Comparison of ENCODE assay signal across 2 cellular contexts in the genomic region with DNA sequence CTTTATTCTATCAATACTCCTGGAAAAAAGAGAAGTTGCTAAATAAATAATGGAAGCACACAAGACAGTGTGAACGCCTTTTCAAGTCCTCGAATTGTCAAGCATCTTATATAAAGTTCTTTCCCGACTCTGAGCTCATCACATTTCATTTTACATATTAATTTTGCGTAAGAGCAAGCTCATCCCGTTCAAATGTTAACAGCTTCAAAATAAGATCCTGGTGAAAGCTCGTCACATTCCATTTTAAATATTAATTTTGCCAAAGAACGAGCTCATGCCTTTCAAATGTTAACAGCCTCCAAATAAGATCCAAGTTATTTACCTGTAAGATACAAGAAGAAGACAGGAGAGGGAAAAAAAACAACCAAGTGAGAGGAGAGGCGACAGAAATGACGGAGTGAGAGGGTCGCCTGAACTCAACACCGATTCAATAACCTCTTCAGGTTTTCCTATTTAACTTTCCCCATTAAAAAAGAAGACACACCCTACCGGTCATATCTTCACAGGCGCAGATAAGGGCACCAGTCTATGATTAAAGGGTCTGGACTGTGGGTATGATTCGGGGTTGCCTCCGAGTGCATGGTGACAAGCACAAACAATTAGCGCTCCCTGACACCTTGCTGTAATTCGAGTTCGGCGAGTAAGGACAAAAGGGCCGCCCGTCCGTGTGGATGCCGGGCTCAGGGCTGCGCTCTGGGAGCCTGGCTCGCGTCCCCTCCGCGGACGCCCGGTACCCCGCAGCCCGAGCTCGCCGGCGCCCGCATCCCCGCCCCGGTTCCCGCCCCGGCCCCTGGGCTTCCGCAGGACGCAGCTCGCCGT.
A peak's percentile ranks its signal among the peaks of the same experiment; 100 is the strongest.
TF ChIP-seq lines count a peak whose summit lies in the region.

No MANE protein-coding gene starts in this region.

TF ChIP-seq in SK-N-SH treated with all-trans-retinoic acid at 6 μM for 48 hours, 23 proteins besides CTCF, POLR2A, EP300 and RAD21:
- TF ChIP-seq OSR1 (CRISPR knock-in tag; IDR thresholded peaks at IDR 0.05) (no peak), ZC3H10 (CRISPR knock-in tag; IDR thresholded peaks at IDR 0.05) (0 out of 2 replicates have a peak, but pooled peaks have one; percentile 17), ESRRG (CRISPR knock-in tag; IDR thresholded peaks at IDR 0.05) (0 out of 2 replicates have a peak, but pooled peaks have one; percentile 26), ARNTL (CRISPR knock-in tag; IDR thresholded peaks at IDR 0.05; ENCODE audit: borderline replicate concordance, low read depth) (no peak), ZNF8 (CRISPR knock-in tag; IDR thresholded peaks at IDR 0.05) (no peak)

TF ChIP-seq in H1, 55 proteins besides CTCF, POLR2A, EP300 and RAD21:
- TF ChIP-seq TBP (IDR thresholded peaks at IDR 0.05; ENCODE audit: low read depth, low read length) (no peak), PHF8 (conservative IDR thresholded peaks at IDR 0.05; ENCODE audit: low read depth, low read length) (no peak), KDM4A (IDR thresholded peaks at IDR 0.05; ENCODE audit: low read depth, low read length, severe bottlenecking) (peak; percentile 78), SAP30 (IDR thresholded peaks at IDR 0.05; ENCODE audit: insufficient read depth, insufficient replicate concordance, low read length) (peak; percentile 40)
